24 cellular contexts compared by ENCODE assay signal in genomic region chr7:120472892-120473291, GRCh38.
"Had no signal": no experiment of that assay in that cellular context is flagged by ENCODE, and none has a peak within 500 bp of the region (broad histone marks: within the 10 kb centered on the region; RNA-seq: fewer than 3 reads in every experiment).

No MANE protein-coding gene starts in this region.

- H3K36me3 ChIP-seq: MG63, Peyer's patch, SJSA1 had no signal

- H3K9me3 ChIP-seq: MG63, Peyer's patch, SJSA1 had no signal

- H3K4me3 ChIP-seq: MG63, Peyer's patch, SJSA1, SK-N-MC had no signal

- DNase-seq: IMR-90, Karpas-422, KG1, MG63, NCI-H1092 treated with DMSO at 0.1 percent for 48 hours, NCI-H1436, NCI-H187, NCI-H2029, NCI-H2081 treated with DMSO at 0.1 percent for 48 hours, NCI-H2171, NCI-H226, NCI-H446, NCI-H510A, NCI-H524 treated with DMSO at 0.1 percent for 48 hours, NCI-H69, NCI-H774, PC-3, Peyer's patch, SIG-M5, T-helper 1 cell had no signal

- FAIRE-seq: HepG2 had no signal

- ATAC-seq: HepG2, PC-3, Right ventricle myocardium inferior had no signal

- H3K27ac ChIP-seq: Peyer's patch, SJSA1, SK-N-MC had no signal

- H3K27me3 ChIP-seq: MG63, Peyer's patch, SJSA1 had no signal

- H3K4me1 ChIP-seq: Peyer's patch, SJSA1 had no signal
